In genomic region chr13:46796515-46797467, GRCh38 we compare ENCODE assay signal across 8 cellular contexts. TPM values are rescaled to one million over a fixed set of nuclear protein-coding genes. Genes with fewer than 3 reads are reported as not detected.
DNase-seq lines count a peak whose midpoint lies in the region; FAIRE-seq and TF ChIP-seq lines count a peak whose summit lies in the region.

A gene with protein sequence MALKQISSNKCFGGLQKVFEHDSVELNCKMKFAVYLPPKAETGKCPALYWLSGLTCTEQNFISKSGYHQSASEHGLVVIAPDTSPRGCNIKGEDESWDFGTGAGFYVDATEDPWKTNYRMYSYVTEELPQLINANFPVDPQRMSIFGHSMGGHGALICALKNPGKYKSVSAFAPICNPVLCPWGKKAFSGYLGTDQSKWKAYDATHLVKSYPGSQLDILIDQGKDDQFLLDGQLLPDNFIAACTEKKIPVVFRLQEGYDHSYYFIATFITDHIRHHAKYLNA (minus strand): TSS chr13:46797161. CDS start chr13:46791413, 5,748 bp downstream.

- peak within 1 kb of the TSS; percentile 13; the same call in 1 of the 2 replicates for H3K27ac ChIP-seq in MM.1S (ENCODE audit: low read length)
- peak within 1 kb of the TSS; percentile 84 for H3K27ac ChIP-seq in SJCRH30
- peak within 1 kb of the TSS; percentile 83 for H3K27ac ChIP-seq in neutrophil
- peak within 1 kb of the TSS; percentile 86 for H3K27ac ChIP-seq in substantia nigra (ENCODE audit: low read depth, low read length, poor library complexity, severe bottlenecking)

- TF ChIP-seq CTCF in MM.1S (IDR thresholded peaks at IDR 0.05; ENCODE audit: low read length) (no peak), neutrophil (IDR thresholded peaks at IDR 0.05) (no peak)

- no peaks in the 10 kb centered on the region for H3K79me2 ChIP-seq in MM.1S (ENCODE audit: low read length)

- H3K4me2 ChIP-seq in MM.1S (ENCODE audit: low read depth, low read length): peak within 1 kb of the TSS; percentile 79

- H3F3A ChIP-seq in MM.1S (ENCODE audit: insufficient read depth, low read length): no peaks in the 10 kb centered on the region

- DNase-seq in G401 (ENCODE audit: low spot score) (peak; percentile 94), HAP-1 (ENCODE audit: low spot score in 2 of 2) (peak; percentile 91 to 98), MM.1S (peak; percentile 57), SJCRH30 (peak; percentile 96 to 97), frontal cortex (ENCODE audit: low spot score in 2 of 2) (peak; percentile 68 to 86), substantia nigra (lab: John Stamatoyannopoulos, UW) (peak; percentile 41 to 93 (median 81))
- DNase-seq in activated naive CD4-positive, alpha-beta T cell (lab: John Stamatoyannopoulos, UW): peak; percentile 47 to 86 (median 74)

- in situ Hi-C loops in G401 (cut with HindIII; ENCODE audit: low sequenced_read_pairs): no loop called here
- in situ Hi-C loops in HAP-1 (cut with MboI; ENCODE audit: low sequenced_read_pairs): no loop called here

- FAIRE-seq in frontal cortex (lab: Jason Lieb, UNC): no peak

- H3K4me3 ChIP-seq in HAP-1: peak within 1 kb of the TSS; percentile 75
- peak within 1 kb of the TSS; percentile 81 for H3K4me3 ChIP-seq in MM.1S (ENCODE audit: low read length)
- peak within 1 kb of the TSS; percentile 89 for H3K4me3 ChIP-seq in SJCRH30
- peak within 1 kb of the TSS; percentile 90 to 94 for H3K4me3 ChIP-seq in neutrophil (ENCODE audit: low read depth in 1 of 2, low read length in 1 of 2)

- H3K9me2 ChIP-seq in MM.1S (replicated peaks; ENCODE audit: insufficient read depth, low read length): no peaks in the 10 kb centered on the region

- H3K4me1 ChIP-seq in HAP-1 (peaks cover 25% of the 10 kb centered on the region), MM.1S (ENCODE audit: low read length) (no peaks in the 10 kb centered on the region), SJCRH30 (peaks cover 7% of the 10 kb centered on the region), neutrophil (ENCODE audit: control insufficient read depth in 1 of 2, insufficient read depth in 1 of 2, low read depth in 1 of 2, low read length in 1 of 2) (peaks cover 16% of the 10 kb centered on the region in 2 experiments)

- H3K36me3 ChIP-seq in HAP-1 (replicated peaks) (0 out of 2 replicates have a peak, but pooled peaks cover 6% of the 10 kb centered on the region), MM.1S (replicated peaks; ENCODE audit: insufficient read depth, low read length) (no peaks in the 10 kb centered on the region), SJCRH30 (peaks cover 5% of the 10 kb centered on the region), neutrophil (no peaks in the 10 kb centered on the region)

- peak within 1 kb of the TSS; percentile 89 for H2AFZ ChIP-seq in MM.1S (ENCODE audit: low read length)

- H3K9me3 ChIP-seq in HAP-1 (no peaks in the 10 kb centered on the region), MM.1S (replicated peaks; ENCODE audit: insufficient read depth, low read length) (no peaks in the 10 kb centered on the region), SJCRH30 (replicated peaks) (no peaks in the 10 kb centered on the region), neutrophil (no peaks in the 10 kb centered on the region)

- H3K27me3 ChIP-seq in HAP-1 (ENCODE audit: low read depth) (no peaks in the 10 kb centered on the region), MM.1S (replicated peaks; ENCODE audit: insufficient read depth, low read length) (no peaks in the 10 kb centered on the region), SJCRH30 (no peaks in the 10 kb centered on the region), neutrophil (no peaks in the 10 kb centered on the region)

- H4K20me1 ChIP-seq in MM.1S (ENCODE audit: insufficient read depth, low read length): no peaks in the 10 kb centered on the region

- peak within 1 kb of the TSS; percentile 68 for H3K9ac ChIP-seq in MM.1S (ENCODE audit: low read length)

RNA-seq across cellular contexts. Expression of the gene that starts here (rescaled TPM):
- total RNA-seq in G401 (2014; rRNA removed; shearing (Covaris generic)): 139 and 142 TPM in 2 replicates
- 138 and 148 TPM in 2 replicates for total RNA-seq in SJCRH30 (2014; rRNA removed; shearing (Covaris generic))
- total RNA-seq in frontal cortex: 124 TPM

Comparison
In these comparisons a context has a peak if more than half of its experiments do, and no peak if none do; other contexts are left out.
1. Peak in every context shown above with its lines: DNase-seq, H3K4me3 ChIP-seq and H3K27ac ChIP-seq.
2. H3K27ac ChIP-seq: peak in every context shown above with its lines; median percentile 86 in substantia nigra; 84 in SJCRH30; 83 in neutrophil; 13 in MM.1S.